21 cellular contexts compared by ENCODE assay signal in the genomic region with DNA sequence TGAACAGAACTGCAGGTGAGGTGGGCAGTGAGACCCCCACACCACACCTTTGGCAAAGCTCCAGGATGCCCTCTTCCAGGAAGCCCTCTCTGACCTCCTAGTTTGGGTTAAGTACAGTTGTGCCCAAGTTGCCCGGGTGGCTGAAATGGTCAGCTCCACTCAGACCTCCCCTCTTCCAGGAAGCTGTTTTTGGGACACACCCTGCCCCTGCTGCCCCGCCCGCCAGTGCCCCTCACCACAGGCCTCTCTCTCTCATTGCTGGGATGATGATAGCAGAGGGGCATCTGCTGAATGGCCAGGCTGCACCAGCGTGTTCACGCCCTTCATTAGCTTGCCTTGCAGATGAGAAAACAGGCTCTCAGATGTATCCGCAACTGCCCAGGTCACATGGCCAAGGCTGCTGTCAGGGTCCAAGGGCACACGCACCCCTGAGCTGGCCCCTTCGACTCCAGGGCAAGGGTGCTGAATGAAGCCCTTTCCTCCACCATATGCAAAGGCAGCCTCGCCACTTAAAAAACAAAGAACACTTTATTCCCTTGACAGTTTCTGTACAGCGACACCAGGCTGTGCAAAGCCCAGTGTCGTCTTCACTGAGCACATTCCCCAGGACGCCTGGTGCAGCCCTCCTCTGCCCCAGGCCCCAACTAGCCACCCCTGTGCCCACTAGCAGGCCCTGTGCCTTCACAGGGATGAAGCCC. TPM values are rescaled to one million over a fixed set of nuclear protein-coding genes. Genes with fewer than 3 reads are reported as not detected.
DNase-seq lines count a peak whose midpoint lies in the region; ATAC-seq and TF ChIP-seq lines count a peak whose summit lies in the region.
"Had no signal": no experiment of that assay in that cellular context is flagged by ENCODE, and none has a peak within 500 bp of the region (broad histone marks: within the 10 kb centered on the region; RNA-seq: fewer than 3 reads in every experiment).

No MANE protein-coding gene starts in this region.

- no TSS peak for BruUV-seq in MCF 10A (replicated peaks; lab: Mats Ljungman, UMichigan)

- intact Hi-C loops in upper lobe of right lung (cut with DNase I) (no loop called here), MCF 10A (cut with micrococcal nuclease) (no loop called here)

- TF ChIP-seq CTCF in endothelial cell (IDR thresholded peaks at IDR 0.05; ENCODE audit: unreplicated experiment), result no peak
- no peak for TF ChIP-seq CTCF in upper lobe of right lung (IDR thresholded peaks at IDR 0.05)
- TF ChIP-seq CTCF in MCF 10A (IDR thresholded peaks at IDR 0.05; ENCODE audit: unreplicated experiment), result no peak

- H3K4me3 Mint-ChIP-seq in endothelial cell (ENCODE audit: unreplicated experiment) (peak overlapping the region; percentile 31), MCF 10A (ENCODE audit: unreplicated experiment) (no peak overlapping the region)
- H3K4me3 Mint-ChIP-seq in activated naive CD8-positive, alpha-beta T cell treated with anti-CD3 and anti-CD28 coated beads, Interleukin-2, amount 50 U/mL, for 24 hours, result no peak overlapping the region
- H3K4me3 Mint-ChIP-seq: activated naive CD4-positive, alpha-beta T cell treated with anti-CD3 and anti-CD28 coated beads for 36 hours had no signal

- POLR2A ChIA-PET in MCF 10A (lab: Yijun Ruan, JAX), result no interaction called here

- DNase-seq in activated effector memory CD4-positive, alpha-beta T cell treated with anti-CD3 and anti-CD28 coated beads, Interleukin-2, amount 50 U/mL, for 16 hours, result peak; percentile 52
- DNase-seq in activated effector memory CD4-positive, alpha-beta T cell treated with Interleukin-2 at 50 U/mL for 16 hours, result no peak
- DNase-seq in endothelial cell (ENCODE audit: low spot score) (no peak), neuronal stem cell (ENCODE audit: low spot score) (no peak), upper lobe of right lung (peak; percentile 40), MCF 10A (ENCODE audit: unreplicated experiment) (no peak), NCI-H82 treated with DMSO at 0.1 percent for 48 hours (lab: John Stamatoyannopoulos, UW; ENCODE audit: unreplicated experiment) (no peak)
- no peak for DNase-seq in activated naive CD8-positive, alpha-beta T cell treated with anti-CD3 and anti-CD28 coated beads, Interleukin-2, amount 50 U/mL, for 24 hours
- DNase-seq: activated naive CD4-positive, alpha-beta T cell treated with anti-CD3 and anti-CD28 coated beads for 36 hours; colonic mucosa; foreskin keratinocyte; NCI-H1105 treated with DMSO at 0.1 percent for 48 hours; OCI-M1; small intestine; stimulated activated CD4-positive, alpha-beta T cell treated with anti-CD3 and anti-CD28 coated beads, Interleukin-4, amount 100 ng/mL, for 24 hours; T1000 had no signal

- WGBS in neuronal stem cell (ENCODE audit: extremely low coverage in 2 of 2, insufficient read length in 2 of 2, insufficient replicate concordance in 1 of 2), 2 donors, result no CpG with 5 or more reads among the region's 12 CpGs

- H3K14ac ChIP-seq in neuronal stem cell (ENCODE audit: low read length), result no peak overlapping the region

- H3K4me1 ChIP-seq in neuronal stem cell (ENCODE audit: control insufficient read depth in 2 of 2, insufficient read depth in 1 of 2, low read depth in 1 of 2, low read length in 2 of 2) (peaks cover 4 to 6% of the 10 kb centered on the region in 2 donors), upper lobe of right lung (peaks cover 3% of the 10 kb centered on the region)
- H3K4me1 ChIP-seq: foreskin keratinocyte had no signal

- H3K36me3 ChIP-seq in neuronal stem cell (replicated peaks in 1 of 2; ENCODE audit: control insufficient read depth in 2 of 2, insufficient read depth in 2 of 2, low read length in 2 of 2) (peaks cover 50 to 61% of the 10 kb centered on the region in 2 donors), upper lobe of right lung (peaks cover 11% of the 10 kb centered on the region)
- H3K36me3 ChIP-seq: colonic mucosa had no signal

- H3K27me3 ChIP-seq in neuronal stem cell (ENCODE audit: control insufficient read depth in 3 of 3, insufficient read depth in 3 of 3, low read depth in 1 of 3, low read length in 3 of 3) (no peaks in the 10 kb centered on the region), upper lobe of right lung (no peaks in the 10 kb centered on the region)
- H3K27me3 ChIP-seq: colonic mucosa, foreskin keratinocyte had no signal

- H4K91ac ChIP-seq in neuronal stem cell (ENCODE audit: low read depth, low read length, poor library complexity), result no peak overlapping the region

- ATAC-seq in upper lobe of right lung, result no peak
- no peak for ATAC-seq in activated naive CD8-positive, alpha-beta T cell treated with anti-CD3 and anti-CD28 coated beads, Interleukin-2, amount 50 U/mL, for 24 hours
- ATAC-seq: foreskin keratinocyte, HCT116 had no signal

- no peak overlapping the region for H2AK5ac ChIP-seq in neuronal stem cell (ENCODE audit: low read depth, low read length)

- H3K9me3 ChIP-seq in neuronal stem cell (replicated peaks in 1 of 2; ENCODE audit: control insufficient read depth in 2 of 2, insufficient read depth in 1 of 2, low read depth in 1 of 2, low read length in 2 of 2), result peaks cover 0 to 1% of the 10 kb centered on the region in 2 donors
- H3K9me3 ChIP-seq in upper lobe of right lung, result no peaks in the 10 kb centered on the region
- H3K9me3 ChIP-seq: colonic mucosa, thoracic aorta had no signal

- peaks cover 9% of the 10 kb centered on the region for H3K4me1 Mint-ChIP-seq in endothelial cell (ENCODE audit: unreplicated experiment)
- H3K4me1 Mint-ChIP-seq in MCF 10A (ENCODE audit: insufficient read depth, unreplicated experiment), result peaks cover 5% of the 10 kb centered on the region
- H3K4me1 Mint-ChIP-seq in activated naive CD8-positive, alpha-beta T cell treated with anti-CD3 and anti-CD28 coated beads, Interleukin-2, amount 50 U/mL, for 24 hours, result peaks cover 2% of the 10 kb centered on the region

- H3K27me3 Mint-ChIP-seq in endothelial cell (ENCODE audit: unreplicated experiment) (peaks cover 15% of the 10 kb centered on the region), MCF 10A (ENCODE audit: insufficient read depth, unreplicated experiment) (no peaks in the 10 kb centered on the region)
- no peaks in the 10 kb centered on the region for H3K27me3 Mint-ChIP-seq in activated naive CD8-positive, alpha-beta T cell treated with anti-CD3 and anti-CD28 coated beads, Interleukin-2, amount 50 U/mL, for 24 hours

- H4K8ac ChIP-seq in neuronal stem cell (ENCODE audit: low read depth, low read length), result peak overlapping the region; percentile 7

- H3K4me3 ChIP-seq in neuronal stem cell (ENCODE audit: low read length in 2 of 2) (no peak overlapping the region), upper lobe of right lung (no peak overlapping the region)
- H3K4me3 ChIP-seq: colonic mucosa, thoracic aorta had no signal

- H2BK12ac ChIP-seq in neuronal stem cell (ENCODE audit: low read length), result no peak overlapping the region

- CTCF ChIA-PET in MCF 10A (lab: Yijun Ruan, JAX), result interaction anchor here (0.9 to 1.0 kb wide), 2 partner anchors 50 to 92 kb away, joined by 3 to 5 read pairs; no protein-coding TSS in a partner anchor

- H3K9me3 Mint-ChIP-seq in endothelial cell (ENCODE audit: unreplicated experiment), result no peaks in the 10 kb centered on the region
- H3K9me3 Mint-ChIP-seq in MCF 10A (ENCODE audit: unreplicated experiment), result no peaks in the 10 kb centered on the region
- H3K9me3 Mint-ChIP-seq in activated naive CD8-positive, alpha-beta T cell treated with anti-CD3 and anti-CD28 coated beads, Interleukin-2, amount 50 U/mL, for 24 hours, result no peaks in the 10 kb centered on the region
- H3K9me3 Mint-ChIP-seq: activated naive CD4-positive, alpha-beta T cell treated with anti-CD3 and anti-CD28 coated beads for 36 hours had no signal

- no peak overlapping the region for H2BK5ac ChIP-seq in neuronal stem cell (ENCODE audit: low read length)

- H3K27ac ChIP-seq in neuronal stem cell (replicated peaks; ENCODE audit: low read length), result no peak overlapping the region
- H3K27ac ChIP-seq in upper lobe of right lung, result no peak overlapping the region
- H3K27ac ChIP-seq: C4-2B, colonic mucosa, foreskin keratinocyte, thoracic aorta had no signal

- H2BK120ac ChIP-seq in neuronal stem cell (ENCODE audit: low read depth, low read length), result no peak overlapping the region

- no peak overlapping the region for H2AFZ ChIP-seq in neuronal stem cell (ENCODE audit: low read length)

- H3K4ac ChIP-seq in neuronal stem cell (ENCODE audit: low read length), result no peak overlapping the region

- H3K9ac ChIP-seq in neuronal stem cell (ENCODE audit: low read depth, low read length, poor library complexity), result peak overlapping the region; percentile 36

- H3K4me2 ChIP-seq in neuronal stem cell (ENCODE audit: insufficient read depth, low read length, poor library complexity, severe bottlenecking), result no peak overlapping the region

- peaks cover 23% of the 10 kb centered on the region for H3K79me1 ChIP-seq in neuronal stem cell (ENCODE audit: low read depth, low read length)

- H3K27ac Mint-ChIP-seq in endothelial cell (ENCODE audit: unreplicated experiment), result no peak overlapping the region
- H3K27ac Mint-ChIP-seq in MCF 10A (ENCODE audit: low read depth, unreplicated experiment), result no peak overlapping the region
- H3K27ac Mint-ChIP-seq in activated naive CD8-positive, alpha-beta T cell treated with anti-CD3 and anti-CD28 coated beads, Interleukin-2, amount 50 U/mL, for 24 hours, result no peak overlapping the region
- H3K27ac Mint-ChIP-seq: activated naive CD4-positive, alpha-beta T cell treated with anti-CD3 and anti-CD28 coated beads for 36 hours had no signal

- H2BK15ac ChIP-seq in neuronal stem cell (ENCODE audit: low read length), result no peak overlapping the region

- H3K23ac ChIP-seq in neuronal stem cell (ENCODE audit: low read depth, low read length, poor library complexity), result peak overlapping the region; percentile 7

- peaks cover 5% of the 10 kb centered on the region for H3K36me3 Mint-ChIP-seq in endothelial cell (ENCODE audit: low read depth, unreplicated experiment)
- peaks cover 7% of the 10 kb centered on the region for H3K36me3 Mint-ChIP-seq in MCF 10A (ENCODE audit: insufficient read depth, unreplicated experiment)
- no peaks in the 10 kb centered on the region for H3K36me3 Mint-ChIP-seq in activated naive CD8-positive, alpha-beta T cell treated with anti-CD3 and anti-CD28 coated beads, Interleukin-2, amount 50 U/mL, for 24 hours (ENCODE audit: low read depth)

- H3K18ac ChIP-seq in neuronal stem cell (ENCODE audit: low read length), result peak overlapping the region; percentile 76

RNA-seq across cellular contexts. Expression of a gene that starts 15.5 kb away (rescaled TPM):
- total RNA-seq in endothelial cell (ENCODE audit: unreplicated experiment) (165 TPM), upper lobe of right lung (104 TPM), MCF 10A (2022) (33.9 and 49.2 TPM in 2 replicates)
- polyA plus RNA-seq in neuronal stem cell (2013, experiment 1 of 2), result 113 TPM
- 111 TPM for polyA plus RNA-seq in neuronal stem cell (2013, experiment 2 of 2)

RNA-seq across cellular contexts. Expression of a gene that starts 32.4 kb away (rescaled TPM):
- total RNA-seq in endothelial cell (ENCODE audit: unreplicated experiment) (not detected), upper lobe of right lung (not detected), MCF 10A (2022) (not detected in 2 replicates)
- polyA plus RNA-seq in neuronal stem cell (2013, experiment 1 of 2), result 0.03 TPM
- not detected for polyA plus RNA-seq in neuronal stem cell (2013, experiment 2 of 2)
- total RNA-seq: A673; activated naive CD4-positive, alpha-beta T cell treated with anti-CD3 and anti-CD28 coated beads for 36 hours; colonic mucosa; foreskin keratinocyte; G401; thoracic aorta had no signal
- polyA plus RNA-seq: foreskin keratinocyte had no signal

RNA-seq across cellular contexts. Expression of a gene that starts 51.8 kb away (rescaled TPM):
- total RNA-seq in endothelial cell (ENCODE audit: unreplicated experiment), result 81.7 TPM
- polyA plus RNA-seq in neuronal stem cell (2013, experiment 1 of 2), result 115 TPM
- 129 TPM for polyA plus RNA-seq in neuronal stem cell (2013, experiment 2 of 2)
- total RNA-seq in upper lobe of right lung, result 69.4 TPM
- total RNA-seq in MCF 10A (2022), result 66.7 and 73.3 TPM in 2 replicates

Comparison
In these comparisons a context has a peak if more than half of its experiments do, and no peak if none do; other contexts are left out.
1. DNase-seq: peak in activated effector memory CD4-positive, alpha-beta T cell treated with anti-CD3 and anti-CD28 coated beads, Interleukin-2, amount 50 U/mL, for 16 hours (single experiment) and upper lobe of right lung (single experiment); none in activated effector memory CD4-positive, alpha-beta T cell treated with Interleukin-2 at 50 U/mL for 16 hours (single experiment), endothelial cell (single experiment), neuronal stem cell (single experiment), MCF 10A (single experiment), NCI-H82 treated with DMSO at 0.1 percent for 48 hours (single experiment) and activated naive CD8-positive, alpha-beta T cell treated with anti-CD3 and anti-CD28 coated beads, Interleukin-2, amount 50 U/mL, for 24 hours (single experiment).